Comparison of ENCODE assay signal across 34 cellular contexts in the genomic region with DNA sequence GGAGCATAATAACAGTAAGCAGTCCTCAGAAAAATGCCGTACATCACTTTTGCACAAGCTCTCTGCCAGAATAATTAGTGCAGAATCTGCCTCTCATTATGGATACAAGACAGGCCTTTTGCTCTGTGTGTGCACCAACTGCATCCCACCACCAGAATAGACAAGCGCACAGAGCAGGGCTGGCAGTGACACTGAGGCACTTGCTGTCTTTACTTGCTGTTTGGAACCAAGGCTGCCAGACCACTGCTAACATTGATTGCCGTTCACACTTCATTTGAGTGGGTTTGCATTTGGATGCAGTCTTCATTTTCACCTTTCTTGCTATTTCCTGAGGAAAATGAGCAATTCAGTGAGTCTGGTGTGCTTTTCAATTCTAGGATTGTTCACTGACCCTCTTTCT.
"Had no signal": no experiment of that assay in that cellular context is flagged by ENCODE, and none has a peak within 500 bp of the region (broad histone marks: within the 10 kb centered on the region; RNA-seq: fewer than 3 reads in every experiment).

No MANE protein-coding gene starts in this region.

- H3K9me3 Mint-ChIP-seq: activated B cell treated with CpG ODN at 0.5 μM for 24 hours had no signal

- H3K27ac ChIP-seq: breast epithelium, Peyer's patch, SJSA1, VCaP had no signal

- H3K27ac Mint-ChIP-seq: activated B cell treated with CpG ODN at 0.5 μM for 24 hours; activated CD4-positive, alpha-beta memory T cell treated with anti-CD3 and anti-CD28 coated beads for 36 hours; activated CD8-positive, alpha-beta memory T cell treated with anti-CD3 and anti-CD28 coated beads, Interleukin-2, amount 10 ng/mL, durations not matched to agents 7 days and 5 days; activated naive CD8-positive, alpha-beta T cell treated with anti-CD3 and anti-CD28 coated beads for 36 hours; T-cell; T-helper 17 cell had no signal

- H3K36me3 ChIP-seq: breast epithelium, Peyer's patch, SJSA1 had no signal

- H3K4me1 ChIP-seq: breast epithelium, Peyer's patch, SJSA1 had no signal

- DNase-seq: activated B cell treated with CpG ODN at 0.5 μM for 24 hours; activated CD4-positive, alpha-beta memory T cell treated with anti-CD3 and anti-CD28 coated beads for 36 hours; activated CD4-positive, alpha-beta T cell treated with anti-CD3 and anti-CD28 coated beads for 4 hours; activated CD4-positive, alpha-beta T cell treated with anti-CD3 and anti-CD28 coated beads, Interleukin-2, amount 50 U/mL, for 1 hour; activated CD4-positive, CD25-positive, alpha-beta regulatory T cell treated with anti-CD3 and anti-CD28 coated beads, Interleukin-2, amount 50 U/mL, for 72 hours; activated CD8-positive, alpha-beta memory T cell treated with anti-CD3 and anti-CD28 coated beads for 24 hours; activated CD8-positive, alpha-beta memory T cell treated with anti-CD3 and anti-CD28 coated beads, Interleukin-2, amount 10 ng/mL, durations not matched to agents 7 days and 5 days; activated CD8-positive, alpha-beta memory T cell treated with anti-CD3 and anti-CD28 coated beads, Interleukin-2, amount 50 U/mL, for 48 hours; activated effector memory CD4-positive, alpha-beta T cell treated with Interleukin-2 at 50 U/mL for 16 hours; activated naive CD4-positive, alpha-beta T cell treated with anti-CD3 and anti-CD28 coated beads, Interleukin-2, amount 50 U/mL, for 16 hours; activated naive CD8-positive, alpha-beta T cell treated with anti-CD3 and anti-CD28 coated beads for 36 hours; activated T-cell treated with anti-CD3 and anti-CD28 coated beads, Interleukin-2, amount 50 U/mL, for 48 hours; amniotic stem cell; aorta; Karpas-422; NCI-H1105; NCI-H1417 treated with DMSO at 0.1 percent for 48 hours; NCI-H187 treated with DMSO at 0.1 percent for 48 hours; NCI-H2081 treated with DMSO at 0.1 percent for 48 hours; NCI-H226; NCI-H446 treated with DMSO at 0.1 percent for 48 hours; NCI-H524; NCI-H69; NK-92 treated with Interleukin-12 subunit alpha and Interleukin-12 subunit beta, amount 100 ng/mL, for 24 hours; PC-3; Peyer's patch; RPMI8226; SHP77 treated with DMSO at 0.1 percent for 48 hours; T-cell; T-helper 17 cell had no signal

- H3K9me3 ChIP-seq: breast epithelium, Peyer's patch, SJSA1 had no signal

- H3K4me1 Mint-ChIP-seq: activated B cell treated with CpG ODN at 0.5 μM for 24 hours; activated CD8-positive, alpha-beta memory T cell treated with anti-CD3 and anti-CD28 coated beads, Interleukin-2, amount 10 ng/mL, durations not matched to agents 7 days and 5 days; activated naive CD8-positive, alpha-beta T cell treated with anti-CD3 and anti-CD28 coated beads for 36 hours; T-cell; T-helper 17 cell had no signal

- ATAC-seq: activated CD8-positive, alpha-beta memory T cell treated with anti-CD3 and anti-CD28 coated beads, Interleukin-2, amount 10 ng/mL, durations not matched to agents 7 days and 5 days; PC-3; SK-N-SH treated with all-trans-retinoic acid at 6 μM for 48 hours; T-cell; T-helper 17 cell had no signal

- H3K4me3 Mint-ChIP-seq: activated B cell treated with CpG ODN at 0.5 μM for 24 hours; activated CD4-positive, alpha-beta memory T cell treated with anti-CD3 and anti-CD28 coated beads for 36 hours; activated CD8-positive, alpha-beta memory T cell treated with anti-CD3 and anti-CD28 coated beads, Interleukin-2, amount 10 ng/mL, durations not matched to agents 7 days and 5 days; activated naive CD8-positive, alpha-beta T cell treated with anti-CD3 and anti-CD28 coated beads for 36 hours; T-cell; T-helper 17 cell had no signal

- H3K36me3 Mint-ChIP-seq: activated CD4-positive, alpha-beta memory T cell treated with anti-CD3 and anti-CD28 coated beads for 36 hours; activated CD8-positive, alpha-beta memory T cell treated with anti-CD3 and anti-CD28 coated beads, Interleukin-2, amount 10 ng/mL, durations not matched to agents 7 days and 5 days; activated naive CD8-positive, alpha-beta T cell treated with anti-CD3 and anti-CD28 coated beads for 36 hours; T-cell had no signal

- H3K4me3 ChIP-seq: breast epithelium, Peyer's patch, SJSA1 had no signal

- H3K27me3 Mint-ChIP-seq: activated B cell treated with CpG ODN at 0.5 μM for 24 hours; activated CD4-positive, alpha-beta memory T cell treated with anti-CD3 and anti-CD28 coated beads for 36 hours; activated CD8-positive, alpha-beta memory T cell treated with anti-CD3 and anti-CD28 coated beads, Interleukin-2, amount 10 ng/mL, durations not matched to agents 7 days and 5 days; activated naive CD8-positive, alpha-beta T cell treated with anti-CD3 and anti-CD28 coated beads for 36 hours; T-cell; T-helper 17 cell had no signal

- H3K27me3 ChIP-seq: breast epithelium, Peyer's patch, SJSA1 had no signal
